Comparison of ENCODE assay signal across 4 cellular contexts in genomic region chr16:8236816-8237215, GRCh38.
"Had no signal": no experiment of that assay in that cellular context is flagged by ENCODE, and none has a peak within 500 bp of the region (broad histone marks: within the 10 kb centered on the region; RNA-seq: fewer than 3 reads in every experiment).

No MANE protein-coding gene starts in this region.

- H3K27ac ChIP-seq: HL-60 had no signal

- H3K4me3 Mint-ChIP-seq: IgD-negative memory B cell had no signal

- H3K27ac Mint-ChIP-seq: IgD-negative memory B cell had no signal

- H3K27me3 Mint-ChIP-seq: IgD-negative memory B cell had no signal

- DNase-seq: IMR-90 had no signal

- H3K36me3 Mint-ChIP-seq: IgD-negative memory B cell had no signal

- H3K4me3 ChIP-seq: K562 had no signal
